9 cellular contexts compared by ENCODE assay signal in genomic region chr7:101125989-101126650, GRCh38. TPM values are rescaled to one million over a fixed set of nuclear protein-coding genes. Genes with fewer than 3 reads are reported as not detected.
A peak's percentile ranks its signal among the peaks of the same experiment; 100 is the strongest.
DNase-seq lines count a peak whose midpoint lies in the region; ATAC-seq and TF ChIP-seq lines count a peak whose summit lies in the region.
"Had no signal": no experiment of that assay in that cellular context is flagged by ENCODE, and none has a peak within 500 bp of the region (broad histone marks: within the 10 kb centered on the region; RNA-seq: fewer than 3 reads in every experiment).

No MANE protein-coding gene starts in this region.

- H3K27me3 ChIP-seq in right cardiac atrium (ENCODE audit: control insufficient read depth, insufficient read depth) (no peaks in the 10 kb centered on the region), spleen (replicated peaks in 1 of 7) (peaks cover 0 to 71% (median 0%) of the 10 kb centered on the region in 7 donors)

- H3K27me3 Mint-ChIP-seq in activated CD4-positive, alpha-beta memory T cell treated with anti-CD3 and anti-CD28 coated beads for 36 hours = peaks cover 48% of the 10 kb centered on the region
- H3K27me3 Mint-ChIP-seq in progenitor cell of endocrine pancreas = peaks cover 34% of the 10 kb centered on the region

- no peak for DNase-seq in activated CD4-positive, alpha-beta memory T cell treated with anti-CD3 and anti-CD28 coated beads for 36 hours
- peak; percentile 84 to 90 (median 89) for DNase-seq in right cardiac atrium
- DNase-seq in spleen = no peak
- DNase-seq in cerebellum (ENCODE audit: low spot score) = no peak
- DNase-seq in progenitor cell of endocrine pancreas (ENCODE audit: low spot score, unreplicated experiment) = no peak

- H3K27ac Mint-ChIP-seq in activated CD4-positive, alpha-beta memory T cell treated with anti-CD3 and anti-CD28 coated beads for 36 hours = peak overlapping the region; percentile 13
- no peak overlapping the region for H3K27ac Mint-ChIP-seq in progenitor cell of endocrine pancreas

- no peaks in the 10 kb centered on the region for H3K9me3 Mint-ChIP-seq in activated CD4-positive, alpha-beta memory T cell treated with anti-CD3 and anti-CD28 coated beads for 36 hours
- H3K9me3 Mint-ChIP-seq in progenitor cell of endocrine pancreas (ENCODE audit: low read depth) = no peaks in the 10 kb centered on the region

- H3K4me1 ChIP-seq in right cardiac atrium (ENCODE audit: control insufficient read depth, insufficient read depth, low read length) (peaks cover 6% of the 10 kb centered on the region), spleen (peaks cover 12 to 68% (median 42%) of the 10 kb centered on the region in 6 donors)

- ATAC-seq in GM18909 (IDR thresholded peaks at IDR 0.05; ENCODE audit: poor library complexity, unreplicated experiment) (peak; percentile 64), HG03354 (IDR thresholded peaks at IDR 0.05; ENCODE audit: poor library complexity, severe bottlenecking, unreplicated experiment) (peak; percentile 70), right cardiac atrium (peak; percentile 56 to 72), HG03378 (IDR thresholded peaks at IDR 0.05; ENCODE audit: unreplicated experiment) (no peak)

- H3K4me3 Mint-ChIP-seq in activated CD4-positive, alpha-beta memory T cell treated with anti-CD3 and anti-CD28 coated beads for 36 hours = no peak overlapping the region
- H3K4me3 Mint-ChIP-seq in progenitor cell of endocrine pancreas (ENCODE audit: low read depth) = no peak overlapping the region

- H3K27ac ChIP-seq in right cardiac atrium (ENCODE audit: low read length) (peak overlapping the region; percentile 66), spleen (peak overlapping the region in 6 of 8 donors; percentile 27 to 82 (median 61))
- H3K27ac ChIP-seq: neutrophil had no signal

- WGBS in right cardiac atrium = 28% methylated on average over 15 of the region's 15 CpGs
- 27 to 43% (median 35%) methylated on average over 11 to 15 of the region's 15 CpGs for WGBS in spleen, 5 donors

- H3K9me3 ChIP-seq in right cardiac atrium (ENCODE audit: control insufficient read depth, low read length) = no peaks in the 10 kb centered on the region
- no peaks in the 10 kb centered on the region for H3K9me3 ChIP-seq in spleen
- H3K9me3 ChIP-seq: neutrophil had no signal

- TF ChIP-seq CTCF in spleen (IDR thresholded peaks at IDR 0.05 in 8 of 11, conservative IDR thresholded peaks at IDR 0.05 in 3 of 11) (no peak), progenitor cell of endocrine pancreas (IDR thresholded peaks at IDR 0.05; ENCODE audit: unreplicated experiment) (no peak)

- no peaks in the 10 kb centered on the region for H3K36me3 Mint-ChIP-seq in activated CD4-positive, alpha-beta memory T cell treated with anti-CD3 and anti-CD28 coated beads for 36 hours
- H3K36me3 Mint-ChIP-seq in progenitor cell of endocrine pancreas (ENCODE audit: insufficient read depth) = no peaks in the 10 kb centered on the region

- CTCF ChIA-PET in activated CD4-positive, alpha-beta memory T cell treated with anti-CD3 and anti-CD28 coated beads for 36 hours (lab: Charles Lee) = interaction anchor here (0.7 to 6.8 kb wide), 6 partner anchors 8 to 66 kb away, joined by 3 to 35 read pairs (median 5); partner anchors contain the start of gene TRIM56

- H3K36me3 ChIP-seq in spleen = peaks cover 0 to 8% (median 0%) of the 10 kb centered on the region in 6 donors
- H3K36me3 ChIP-seq: neutrophil had no signal

- peaks cover 35% of the 10 kb centered on the region for H3K4me1 Mint-ChIP-seq in activated CD4-positive, alpha-beta memory T cell treated with anti-CD3 and anti-CD28 coated beads for 36 hours (ENCODE audit: low read depth)
- peaks cover 25% of the 10 kb centered on the region for H3K4me1 Mint-ChIP-seq in progenitor cell of endocrine pancreas (ENCODE audit: low read depth)

- TF ChIP-seq POLR2A in spleen (IDR thresholded peaks at IDR 0.05) = no peak

- H3K4me3 ChIP-seq in right cardiac atrium (ENCODE audit: low read length) (no peak overlapping the region), spleen (peak overlapping the region in 1 of 8 donors; percentile 46)

- intact Hi-C loops in activated CD4-positive, alpha-beta memory T cell treated with anti-CD3 and anti-CD28 coated beads for 36 hours (cut with micrococcal nuclease) = no loop called here
- intact Hi-C loops in right cardiac atrium (cut with DNase I) = no loop called here
- intact Hi-C loops in spleen (cut with DNase I; ENCODE audit: low total_unique reads) = no loop called here

- POLR2A ChIA-PET in activated CD4-positive, alpha-beta memory T cell treated with anti-CD3 and anti-CD28 coated beads for 36 hours (lab: Charles Lee) = no interaction called here

RNA-seq across cellular contexts. Expression of gene SERPINE1, which starts 0.8 kb away (rescaled TPM):
- total RNA-seq in activated CD4-positive, alpha-beta memory T cell treated with anti-CD3 and anti-CD28 coated beads for 36 hours = under 1 TPM in 1 of 2 experiments, not detected in 1; 0.12 TPM
- total RNA-seq in right cardiac atrium = 10 to 100 TPM in 1 of 4 donors, 1 to 10 TPM in 3; 1.2 to 11.9 (median 2.2) TPM
- 4.5 TPM for polyA plus RNA-seq in right cardiac atrium
- 10 to 100 TPM in 3 of 7 donors, 1 to 10 TPM in 4; 2.3 to 46.4 (median 8.0) TPM for total RNA-seq in spleen
- 1 to 10 TPM; 2.2 to 4.6 (median 2.6) TPM for polyA plus RNA-seq in spleen
- 0.27 TPM for total RNA-seq in cerebellum
- total RNA-seq in progenitor cell of endocrine pancreas = 0.11 and 0.14 TPM in 2 replicates

RNA-seq across cellular contexts. Expression of gene AP1S1, which starts 28.2 kb away (rescaled TPM):
- total RNA-seq in activated CD4-positive, alpha-beta memory T cell treated with anti-CD3 and anti-CD28 coated beads for 36 hours = 10 to 100 TPM; 41.1 to 44.7 TPM
- total RNA-seq in right cardiac atrium = 10 to 100 TPM; 10.7 to 14.3 (median 12.0) TPM
- polyA plus RNA-seq in right cardiac atrium = 20.9 TPM
- 10 to 100 TPM; 20.8 to 49.5 (median 30.4) TPM for total RNA-seq in spleen
- polyA plus RNA-seq in spleen = 10 to 100 TPM; 15.4 to 45.0 (median 31.8) TPM
- total RNA-seq in cerebellum = 61.0 TPM
- 61.3 and 66.5 TPM in 2 replicates for total RNA-seq in progenitor cell of endocrine pancreas

RNA-seq across cellular contexts. Expression of gene VGF, which starts 39.2 kb away (rescaled TPM):
- not detected for total RNA-seq in activated CD4-positive, alpha-beta memory T cell treated with anti-CD3 and anti-CD28 coated beads for 36 hours
- total RNA-seq in right cardiac atrium = not detected
- 0.07 TPM for polyA plus RNA-seq in right cardiac atrium
- total RNA-seq in spleen = under 1 TPM in 2 of 7 donors, not detected in 5; 0.19 to 0.21 TPM
- under 1 TPM in 2 of 3 donors, not detected in 1; 0.06 to 0.09 TPM for polyA plus RNA-seq in spleen
- 21.2 TPM for total RNA-seq in cerebellum
- total RNA-seq in progenitor cell of endocrine pancreas = 0.96 and 1.8 TPM in 2 replicates

RNA-seq across cellular contexts. Expression of gene TRIM56, which starts 40.8 kb away (rescaled TPM):
- total RNA-seq in activated CD4-positive, alpha-beta memory T cell treated with anti-CD3 and anti-CD28 coated beads for 36 hours = 10 to 100 TPM; 42.3 to 44.5 TPM
- total RNA-seq in right cardiac atrium = 10 to 100 TPM; 20.0 to 24.5 (median 22.3) TPM
- polyA plus RNA-seq in right cardiac atrium = 11.4 TPM
- 10 to 100 TPM; 34.9 to 82.2 (median 52.2) TPM for total RNA-seq in spleen
- polyA plus RNA-seq in spleen = 10 to 100 TPM in 1 of 3 donors, 1 to 10 TPM in 2; 5.0 to 16.0 (median 6.3) TPM
- total RNA-seq in cerebellum = 3.0 TPM
- 19.3 and 22.0 TPM in 2 replicates for total RNA-seq in progenitor cell of endocrine pancreas

RNA-seq across cellular contexts. Expression of gene NAT16, which starts 54.0 kb away (rescaled TPM):
- total RNA-seq in activated CD4-positive, alpha-beta memory T cell treated with anti-CD3 and anti-CD28 coated beads for 36 hours = not detected
- total RNA-seq in right cardiac atrium = not detected
- not detected for polyA plus RNA-seq in right cardiac atrium
- total RNA-seq in spleen = not detected
- not detected for polyA plus RNA-seq in spleen
- 2.1 TPM for total RNA-seq in cerebellum
- not detected in 2 replicates for total RNA-seq in progenitor cell of endocrine pancreas

Comparison
In these comparisons a context has a peak if more than half of its experiments do, and no peak if none do; other contexts are left out.
1. DNase-seq: peak in right cardiac atrium (3 of 3); none in activated CD4-positive, alpha-beta memory T cell treated with anti-CD3 and anti-CD28 coated beads for 36 hours (single experiment), spleen (single experiment), cerebellum (single experiment) and progenitor cell of endocrine pancreas (single experiment).